ENCODE assay signal across 21 cellular contexts in the genomic region with DNA sequence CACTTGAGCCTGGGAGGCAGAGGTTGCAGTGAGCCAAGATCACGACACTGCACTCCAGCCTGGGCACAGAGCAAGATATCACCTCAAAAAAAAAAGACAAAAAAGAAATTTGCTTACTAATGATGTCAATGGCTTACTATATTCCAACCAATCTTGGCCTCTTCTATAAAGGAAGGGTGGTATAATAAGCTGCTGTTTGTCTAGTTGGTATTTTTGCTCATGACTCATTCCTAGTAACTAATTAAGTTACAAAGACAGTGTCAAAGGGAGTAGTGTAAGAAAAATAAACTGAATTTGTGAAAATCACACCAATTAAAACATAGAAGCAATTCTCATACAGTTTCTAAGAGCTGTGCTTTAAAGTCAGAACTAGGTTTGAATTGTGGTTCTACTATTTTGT.
DNase-seq lines count a peak whose midpoint lies in the region; ATAC-seq and TF ChIP-seq lines count a peak whose summit lies in the region.
"Had no signal": no experiment of that assay in that cellular context is flagged by ENCODE, and none has a peak within 500 bp of the region (broad histone marks: within the 10 kb centered on the region; RNA-seq: fewer than 3 reads in every experiment).

No MANE protein-coding gene starts in this region.

- H2AFZ ChIP-seq in GM23338 (no peak overlapping the region), mesenchymal stem cell (ENCODE audit: low read depth, low read length) (no peak overlapping the region), neural progenitor cell (replicated peaks) (no peak overlapping the region)

- H3K4me2 ChIP-seq in GM23338 (no peak overlapping the region), mesenchymal stem cell (ENCODE audit: low read length, poor library complexity, severe bottlenecking) (peak overlapping the region; percentile 34), neural progenitor cell (no peak overlapping the region)

- H3K18ac ChIP-seq in mesenchymal stem cell (ENCODE audit: low read depth in 1 of 2, low read length in 2 of 2), result no peak overlapping the region

- H3K4me1 Mint-ChIP-seq in GM23338 (no peaks in the 10 kb centered on the region; the same call in 2 of the 3 replicates), neural progenitor cell (no peaks in the 10 kb centered on the region)

- H2AK5ac ChIP-seq in mesenchymal stem cell (ENCODE audit: low read length, severe bottlenecking), result no peak overlapping the region

- no peak overlapping the region for H4K91ac ChIP-seq in mesenchymal stem cell (ENCODE audit: low read length)

- H3K14ac ChIP-seq in mesenchymal stem cell (ENCODE audit: low read length in 2 of 2), result no peak overlapping the region

- H2BK12ac ChIP-seq in mesenchymal stem cell (ENCODE audit: low read length in 2 of 2), result no peak overlapping the region

- H3K9me3 ChIP-seq in mesenchymal stem cell (ENCODE audit: control insufficient read depth, low read length), result no peaks in the 10 kb centered on the region
- no peaks in the 10 kb centered on the region for H3K9me3 ChIP-seq in neural progenitor cell (ENCODE audit: low read depth)
- H3K9me3 ChIP-seq: MG63 had no signal

- DNase-seq in A172 (ENCODE audit: low spot score), result peak; percentile 14
- DNase-seq in GM23338 (ENCODE audit: low spot score), result no peak
- peak; percentile 3 for DNase-seq in epithelial cell of esophagus (ENCODE audit: low read depth)
- no peak for DNase-seq in mesenchymal stem cell
- DNase-seq in NCI-H2081 treated with DMSO at 0.1 percent for 48 hours (lab: John Stamatoyannopoulos, UW), result no peak
- DNase-seq in neural progenitor cell (ENCODE audit: low spot score), result no peak
- no peak for DNase-seq in NCI-H1092 (lab: John Stamatoyannopoulos, UW)
- DNase-seq: 8988T, DMS79, Karpas-422, MG63, NCI-H1105, NCI-H1694, NCI-H2107, NCI-H2227 treated with DMSO at 0.1 percent for 48 hours, NCI-H524 treated with DMSO at 0.1 percent for 48 hours had no signal

- peaks cover under 1% of the 10 kb centered on the region; the same call in 1 of the 2 replicates for H4K20me1 ChIP-seq in GM23338 (replicated peaks; ENCODE audit: insufficient read depth)
- no peaks in the 10 kb centered on the region for H4K20me1 ChIP-seq in neural progenitor cell (ENCODE audit: low read depth)

- H2BK15ac ChIP-seq in mesenchymal stem cell (ENCODE audit: low read depth, poor library complexity, severe bottlenecking), result no peak overlapping the region

- no peak overlapping the region for H3K27ac ChIP-seq in GM23338 (ENCODE audit: low read depth)
- peak overlapping the region; percentile 88 for H3K27ac ChIP-seq in mesenchymal stem cell (ENCODE audit: low read length, poor library complexity, severe bottlenecking)
- no peak overlapping the region for H3K27ac ChIP-seq in neural progenitor cell
- H3K27ac ChIP-seq: C4-2B, SK-N-MC had no signal

- H3K79me2 ChIP-seq in GM23338 (replicated peaks; ENCODE audit: insufficient read depth) (peaks cover 9% of the 10 kb centered on the region), neural progenitor cell (ENCODE audit: low read depth) (peaks cover 12% of the 10 kb centered on the region)

- H3K36me3 ChIP-seq in GM23338 (ENCODE audit: insufficient read depth) (peaks cover 10% of the 10 kb centered on the region; the same call in 1 of the 2 replicates), mesenchymal stem cell (ENCODE audit: control insufficient read depth in 1 of 2, insufficient read depth in 2 of 2, low read depth in 1 of 2, low read length in 2 of 2) (peaks cover 0 to 52% of the 10 kb centered on the region in 2 experiments), neural progenitor cell (no peaks in the 10 kb centered on the region)

- H3K4me3 Mint-ChIP-seq in GM23338 (no peak overlapping the region), neural progenitor cell (no peak overlapping the region)

- H3K27ac Mint-ChIP-seq in GM23338 (peak overlapping the region; percentile 28; the same call in 1 of the 2 replicates), neural progenitor cell (no peak overlapping the region)

- H3K36me3 Mint-ChIP-seq in GM23338 (ENCODE audit: low read depth) (peaks cover 5% of the 10 kb centered on the region; the same call in 1 of the 3 replicates), neural progenitor cell (peaks cover 3% of the 10 kb centered on the region)

- no peaks in the 10 kb centered on the region for H3K9me3 Mint-ChIP-seq in GM23338
- no peaks in the 10 kb centered on the region for H3K9me3 Mint-ChIP-seq in neural progenitor cell

- ATAC-seq in GM23338 (no peak), GM18520 (IDR thresholded peaks at IDR 0.05; ENCODE audit: unreplicated experiment) (no peak)
- ATAC-seq: Panc1, Right ventricle myocardium inferior had no signal

- H3F3A ChIP-seq in GM23338 (replicated peaks; ENCODE audit: low read depth) (no peaks in the 10 kb centered on the region), neural progenitor cell (ENCODE audit: low read depth) (no peaks in the 10 kb centered on the region)

- no peak overlapping the region for H2BK120ac ChIP-seq in mesenchymal stem cell (ENCODE audit: low read depth, low read length)

- H3K4me1 ChIP-seq in GM23338 (ENCODE audit: insufficient read depth) (no peaks in the 10 kb centered on the region), mesenchymal stem cell (ENCODE audit: control insufficient read depth, insufficient read depth, low read depth, low read length) (peaks cover 5% of the 10 kb centered on the region), neural progenitor cell (no peaks in the 10 kb centered on the region)

- H3K4me3 ChIP-seq in GM23338, result no peak overlapping the region
- no peak overlapping the region for H3K4me3 ChIP-seq in epithelial cell of esophagus (ENCODE audit: low read length)
- H3K4me3 ChIP-seq in mesenchymal stem cell (ENCODE audit: insufficient read depth in 1 of 2, low read depth in 1 of 2, low read length in 2 of 2), result no peak overlapping the region
- H3K4me3 ChIP-seq in neural progenitor cell, result no peak overlapping the region
- H3K4me3 ChIP-seq: MG63, SK-N-MC had no signal

- H3K79me1 ChIP-seq in mesenchymal stem cell (replicated peaks; ENCODE audit: low read length, poor library complexity, severe bottlenecking), result peaks cover 6% of the 10 kb centered on the region

- H3K27me3 Mint-ChIP-seq in GM23338 (ENCODE audit: insufficient read depth, low read depth, poor library complexity), result peaks cover 2% of the 10 kb centered on the region
- no peaks in the 10 kb centered on the region for H3K27me3 Mint-ChIP-seq in neural progenitor cell (ENCODE audit: insufficient read depth, low read depth)

- no peak for TF ChIP-seq CTCF in GM23338 (conservative IDR thresholded peaks at IDR 0.05; ENCODE audit: low read depth in 2 of 2)
- TF ChIP-seq CTCF in epithelial cell of esophagus (IDR thresholded peaks at IDR 0.05; ENCODE audit: insufficient read depth, low read depth, low read length, missing control alignments), result no peak
- no peak for TF ChIP-seq CTCF in neural progenitor cell (IDR thresholded peaks at IDR 0.05)

- no peak overlapping the region for H2BK5ac ChIP-seq in mesenchymal stem cell (ENCODE audit: low read depth, low read length, poor library complexity, severe bottlenecking)

- no peaks in the 10 kb centered on the region for H3K9me2 ChIP-seq in GM23338 (ENCODE audit: insufficient read depth)

- no peak overlapping the region for H3K9ac ChIP-seq in mesenchymal stem cell (ENCODE audit: low read length)
- H3K9ac ChIP-seq in neural progenitor cell, result no peak overlapping the region

- no peak overlapping the region for H3K23ac ChIP-seq in mesenchymal stem cell (ENCODE audit: low read length in 2 of 2)

- H4K8ac ChIP-seq in mesenchymal stem cell (ENCODE audit: low read length), result no peak overlapping the region

- H3K27me3 ChIP-seq in GM23338 (ENCODE audit: insufficient read depth) (no peaks in the 10 kb centered on the region), mesenchymal stem cell (ENCODE audit: control insufficient read depth in 1 of 2, insufficient read depth in 1 of 2, low read length in 2 of 2) (no peaks in the 10 kb centered on the region), neural progenitor cell (no peaks in the 10 kb centered on the region)
- H3K27me3 ChIP-seq: MG63 had no signal

- no peak overlapping the region for H3K4ac ChIP-seq in mesenchymal stem cell (ENCODE audit: low read depth in 1 of 2, low read length in 2 of 2)

- WGBS in mesenchymal stem cell, result 100% methylated on average over 1 of the region's 1 CpG

TF ChIP-seq in GM23338, 12 proteins besides CTCF, POLR2A, EP300 and RAD21 (continues in another document):
- no peak for TF ChIP-seq CREB1 (CRISPR knock-in tag; IDR thresholded peaks at IDR 0.05; ENCODE audit: low read depth)
- TF ChIP-seq NANOG (IDR thresholded peaks at IDR 0.05; ENCODE audit: borderline replicate concordance), result no peak
- TF ChIP-seq, protein P1, sequence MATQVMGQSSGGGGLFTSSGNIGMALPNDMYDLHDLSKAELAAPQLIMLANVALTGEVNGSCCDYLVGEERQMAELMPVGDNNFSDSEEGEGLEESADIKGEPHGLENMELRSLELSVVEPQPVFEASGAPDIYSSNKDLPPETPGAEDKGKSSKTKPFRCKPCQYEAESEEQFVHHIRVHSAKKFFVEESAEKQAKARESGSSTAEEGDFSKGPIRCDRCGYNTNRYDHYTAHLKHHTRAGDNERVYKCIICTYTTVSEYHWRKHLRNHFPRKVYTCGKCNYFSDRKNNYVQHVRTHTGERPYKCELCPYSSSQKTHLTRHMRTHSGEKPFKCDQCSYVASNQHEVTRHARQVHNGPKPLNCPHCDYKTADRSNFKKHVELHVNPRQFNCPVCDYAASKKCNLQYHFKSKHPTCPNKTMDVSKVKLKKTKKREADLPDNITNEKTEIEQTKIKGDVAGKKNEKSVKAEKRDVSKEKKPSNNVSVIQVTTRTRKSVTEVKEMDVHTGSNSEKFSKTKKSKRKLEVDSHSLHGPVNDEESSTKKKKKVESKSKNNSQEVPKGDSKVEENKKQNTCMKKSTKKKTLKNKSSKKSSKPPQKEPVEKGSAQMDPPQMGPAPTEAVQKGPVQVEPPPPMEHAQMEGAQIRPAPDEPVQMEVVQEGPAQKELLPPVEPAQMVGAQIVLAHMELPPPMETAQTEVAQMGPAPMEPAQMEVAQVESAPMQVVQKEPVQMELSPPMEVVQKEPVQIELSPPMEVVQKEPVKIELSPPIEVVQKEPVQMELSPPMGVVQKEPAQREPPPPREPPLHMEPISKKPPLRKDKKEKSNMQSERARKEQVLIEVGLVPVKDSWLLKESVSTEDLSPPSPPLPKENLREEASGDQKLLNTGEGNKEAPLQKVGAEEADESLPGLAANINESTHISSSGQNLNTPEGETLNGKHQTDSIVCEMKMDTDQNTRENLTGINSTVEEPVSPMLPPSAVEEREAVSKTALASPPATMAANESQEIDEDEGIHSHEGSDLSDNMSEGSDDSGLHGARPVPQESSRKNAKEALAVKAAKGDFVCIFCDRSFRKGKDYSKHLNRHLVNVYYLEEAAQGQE (IDR thresholded peaks at IDR 0.05; ENCODE audit: unreplicated experiment), result no peak
- TF ChIP-seq STAT1 (IDR thresholded peaks at IDR 0.05; ENCODE audit: unreplicated experiment), result no peak
- no peak for TF ChIP-seq ZNF114 (CRISPR knock-in tag; IDR thresholded peaks at IDR 0.05)

Comparison
In these comparisons a context has a peak if more than half of its experiments do, and no peak if none do; other contexts are left out.
1. DNase-seq: peak in A172 (single experiment) and epithelial cell of esophagus (single experiment); none in GM23338 (single experiment), mesenchymal stem cell (single experiment), NCI-H2081 treated with DMSO at 0.1 percent for 48 hours (single experiment), neural progenitor cell (single experiment) and NCI-H1092 (single experiment).